Comparison of ENCODE assay signal across 4 cellular contexts in the genomic region with DNA sequence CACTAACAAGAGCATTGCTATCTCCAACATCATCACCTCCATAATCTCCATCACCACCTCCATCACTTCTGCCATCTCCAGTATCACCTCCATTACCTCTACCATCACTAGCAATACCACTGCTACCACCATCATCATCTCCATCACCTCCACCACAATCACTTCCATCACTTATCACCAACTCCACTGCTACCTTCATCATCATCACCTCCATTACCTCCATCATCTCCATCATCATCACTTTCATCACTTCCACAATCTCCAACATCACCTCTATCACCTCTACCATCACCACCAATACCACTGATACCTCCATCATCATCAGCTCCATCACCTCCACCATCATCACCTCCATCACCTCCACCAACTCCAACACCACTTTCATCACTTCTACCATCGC.
A peak's percentile ranks its signal among the peaks of the same experiment; 100 is the strongest.
TF ChIP-seq lines count a peak whose summit lies in the region.

No MANE protein-coding gene starts in this region.

TF ChIP-seq in HepG2, 621 proteins besides CTCF, POLR2A, EP300 and RAD21:
- peak; percentile 76; the same call in 1 of the 2 replicates for TF ChIP-seq SOX6 (IDR thresholded peaks at IDR 0.05)
- TF ChIP-seq SOX6 (CRISPR knock-in tag; IDR thresholded peaks at IDR 0.05), result no peak
- no peak for TF ChIP-seq NFE2L2 (IDR thresholded peaks at IDR 0.05; ENCODE audit: low read length)
- TF ChIP-seq CREB1 (IDR thresholded peaks at IDR 0.05), result peak; percentile 63; the same call in 1 of the 2 replicates
- no peak for TF ChIP-seq CREB1 (CRISPR knock-in tag; IDR thresholded peaks at IDR 0.05)

TF ChIP-seq in HEK293, 187 proteins besides CTCF, POLR2A, EP300 and RAD21:
- TF ChIP-seq SCRT2 (tag by site-specific recombination; IDR thresholded peaks at IDR 0.05), result no peak
- TF ChIP-seq, protein P1, sequence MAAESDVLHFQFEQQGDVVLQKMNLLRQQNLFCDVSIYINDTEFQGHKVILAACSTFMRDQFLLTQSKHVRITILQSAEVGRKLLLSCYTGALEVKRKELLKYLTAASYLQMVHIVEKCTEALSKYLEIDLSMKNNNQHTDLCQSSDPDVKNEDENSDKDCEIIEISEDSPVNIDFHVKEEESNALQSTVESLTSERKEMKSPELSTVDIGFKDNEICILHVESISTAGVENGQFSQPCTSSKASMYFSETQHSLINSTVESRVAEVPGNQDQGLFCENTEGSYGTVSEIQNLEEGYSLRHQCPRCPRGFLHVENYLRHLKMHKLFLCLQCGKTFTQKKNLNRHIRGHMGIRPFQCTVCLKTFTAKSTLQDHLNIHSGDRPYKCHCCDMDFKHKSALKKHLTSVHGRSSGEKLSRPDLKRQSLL (tag by site-specific recombination; IDR thresholded peaks at IDR 0.05), result peak; percentile 48; the same call in 1 of the 2 replicates
- TF ChIP-seq ZNF311 (tag by site-specific recombination; IDR thresholded peaks at IDR 0.05; ENCODE audit: borderline replicate concordance), result peak; percentile 36; the same call in 1 of the 2 replicates

TF ChIP-seq in HEK293T, 16 proteins besides CTCF, POLR2A, EP300 and RAD21:
- TF ChIP-seq CTBP1 (IDR thresholded peaks at IDR 0.05; ENCODE audit: borderline replicate concordance) (0 out of 2 replicates have a peak, but pooled peaks have one; percentile 12), ARNT (IDR thresholded peaks at IDR 0.05) (no peak)

TF ChIP-seq in H1, 55 proteins besides CTCF, POLR2A, EP300 and RAD21:
- TF ChIP-seq NRF1 (IDR thresholded peaks at IDR 0.05; ENCODE audit: low read depth, low read length) (no peak), TAF1 (IDR thresholded peaks at IDR 0.05; ENCODE audit: low read depth, low read length) (no peak), GTF2F1 (IDR thresholded peaks at IDR 0.05; ENCODE audit: borderline replicate concordance, low read depth, low read length) (no peak), JUND (IDR thresholded peaks at IDR 0.05; ENCODE audit: low read length) (no peak), EGR1 (IDR thresholded peaks at IDR 0.05; ENCODE audit: borderline replicate concordance, low read depth, low read length) (no peak), POLR2AphosphoS5 (IDR thresholded peaks at IDR 0.05; ENCODE audit: low read depth, low read length) (no peak), POU5F1 (IDR thresholded peaks at IDR 0.05; ENCODE audit: low read depth, low read length) (no peak), SIN3A (conservative IDR thresholded peaks at IDR 0.05 in 1 of 2, IDR thresholded peaks at IDR 0.05 in 1 of 2; ENCODE audit: low read depth in 1 of 2, low read length in 2 of 2) (no peak), RFX5 (IDR thresholded peaks at IDR 0.05; ENCODE audit: borderline replicate concordance, low read depth, low read length) (no peak), RNF2 (IDR thresholded peaks at IDR 0.05; ENCODE audit: borderline replicate concordance, low read depth, low read length, missing control alignments, poor library complexity, severe bottlenecking) (no peak), CBX8 (IDR thresholded peaks at IDR 0.05; ENCODE audit: borderline replicate concordance, low read depth, low read length) (no peak)
